Comparison of ENCODE assay signal across 8 cellular contexts in genomic region chrX:72128881-72129280, GRCh38. TPM values are rescaled to one million over a fixed set of nuclear protein-coding genes. Genes with fewer than 3 reads are reported as not detected.
DNase-seq lines count a peak whose midpoint lies in the region; ATAC-seq and TF ChIP-seq lines count a peak whose summit lies in the region.

No MANE protein-coding gene starts in this region.

- H3K9me3 ChIP-seq in Panc1 (ENCODE audit: control insufficient read depth, insufficient read depth, low read depth, low read length) (no peaks in the 10 kb centered on the region), tibial artery (peaks cover 0 to 5% (median 0%) of the 10 kb centered on the region in 3 donors)

- H3K27me3 ChIP-seq in Panc1 (ENCODE audit: control insufficient read depth, insufficient read depth, low read length) (peaks cover 2% of the 10 kb centered on the region; the same call in 1 of the 2 replicates), tibial artery (no peaks in the 10 kb centered on the region)

- intact Hi-C loops in Panc1 (cut with micrococcal nuclease; ENCODE audit: unreplicated experiment) (no loop called here), tibial artery (cut with DNase I; ENCODE audit: low total_unique reads) (no loop called here)

- H3K4me1 ChIP-seq in Panc1 (ENCODE audit: control insufficient read depth, insufficient read depth, low read length) (peaks cover 4% of the 10 kb centered on the region), tibial artery (peaks cover 0 to 60% (median 23%) of the 10 kb centered on the region in 4 donors)

- ATAC-seq in Panc1 (no peak), GM21825 (IDR thresholded peaks at IDR 0.05; ENCODE audit: unreplicated experiment) (no peak)

- no peak overlapping the region for H3K4me3 ChIP-seq in Panc1 (ENCODE audit: low read depth in 2 of 2, low read length in 2 of 2)
- no peak overlapping the region for H3K4me3 ChIP-seq in foreskin fibroblast (ENCODE audit: low read depth in 1 of 2, low read length in 2 of 2)
- H3K4me3 ChIP-seq in tibial artery, result no peak overlapping the region

- CTCF ChIA-PET in Panc1 (lab: Charles Lee), result no interaction called here

- in situ Hi-C loops in Panc1 (cut with HindIII; ENCODE audit: low pct_unique_long_range_greater_than_20kb, low sequenced_read_pairs), result loop anchor here (5.0 kb wide), 1 partner anchor 112 kb away; no protein-coding TSS in a partner anchor

- TF ChIP-seq CTCF in Panc1 (IDR thresholded peaks at IDR 0.05) (peak; percentile 62), foreskin fibroblast (IDR thresholded peaks at IDR 0.05; ENCODE audit: low read depth, low read length) (peak; percentile 30), tibial artery (IDR thresholded peaks at IDR 0.05) (peak in 1 of 2 experiments; percentile 30)

- POLR2A ChIA-PET in Panc1 (lab: Charles Lee), result interaction anchor here (0.6 kb wide), 1 partner anchor 32 kb away, joined by 3 read pairs; no protein-coding TSS in a partner anchor

- peak; percentile 17 for DNase-seq in stimulated activated CD4-positive, alpha-beta T cell treated with anti-CD3 and anti-CD28 coated beads, Interleukin-12 subunit alpha, Interleukin-12 subunit beta, amount 100 ng/mL, for 4 hours
- DNase-seq in stimulated activated CD4-positive, alpha-beta T cell treated with anti-CD3 and anti-CD28 coated beads, Interleukin-1b, Interleukin-23, amount 100 ng/mL, for 48 hours, result no peak
- DNase-seq in Panc1 (ENCODE audit: low read depth, low spot score) (no peak), foreskin fibroblast (peak in 1 of 2 donors; percentile 49), iPS-NIHi7 (ENCODE audit: extremely low spot score) (no peak), tibial artery (no peak), GM19240 (ENCODE audit: insufficient read length, low spot score) (no peak)

- H3K36me3 ChIP-seq in Panc1 (ENCODE audit: control insufficient read depth, insufficient read depth, low read length) (no peaks in the 10 kb centered on the region), tibial artery (peaks cover 0 to 1% (median 0%) of the 10 kb centered on the region in 3 donors)

- BruUV-seq in Panc1 (replicated peaks; lab: Mats Ljungman, UMichigan), result no TSS peak

- no peak overlapping the region for H3K27ac ChIP-seq in Panc1 (ENCODE audit: low read length)
- peak overlapping the region in 1 of 2 donors; percentile 25 for H3K27ac ChIP-seq in tibial artery

RNA-seq across cellular contexts. Expression of gene RTL5, which starts 2.8 kb away (rescaled TPM):
- 11.0 TPM for total RNA-seq in Panc1 (2021; ENCODE audit: unreplicated experiment)
- polyA plus RNA-seq in Panc1 (2012; ENCODE audit: insufficient read length), result 8.8 TPM

RNA-seq across cellular contexts. Expression of gene PIN4, which starts 52.7 kb away (rescaled TPM):
- total RNA-seq in Panc1 (2021; ENCODE audit: unreplicated experiment), result 11.5 TPM
- polyA plus RNA-seq in Panc1 (2012; ENCODE audit: insufficient read length), result 34.0 TPM
